Comparison of ENCODE assay signal across 14 cellular contexts in genomic region chr12:52260351-52261210, GRCh38. TPM values are rescaled to one million over a fixed set of nuclear protein-coding genes. Genes with fewer than 3 reads are reported as not detected.
DNase-seq lines count a peak whose midpoint lies in the region; ATAC-seq, FAIRE-seq and TF ChIP-seq lines count a peak whose summit lies in the region.
"Had no signal": no experiment of that assay in that cellular context is flagged by ENCODE, and none has a peak within 500 bp of the region (broad histone marks: within the 10 kb centered on the region; RNA-seq: fewer than 3 reads in every experiment).

No MANE protein-coding gene starts in this region.

- H3K4me3 ChIP-seq in A549 (no peak overlapping the region), HCT116 (replicated peaks in 1 of 2; ENCODE audit: low read depth in 1 of 2, low read length in 2 of 2) (no peak overlapping the region), RWPE2 (ENCODE audit: severe bottlenecking) (no peak overlapping the region), fibroblast of villous mesenchyme (ENCODE audit: low read depth, low read length) (no peak overlapping the region), right lobe of liver (no peak overlapping the region)
- H3K4me3 ChIP-seq: colonic mucosa, GM23338, left lung had no signal

- H3K9me3 ChIP-seq in A549 (no peaks in the 10 kb centered on the region), HCT116 (ENCODE audit: control insufficient read depth in 1 of 2, insufficient read depth in 1 of 2, low read depth in 1 of 2, low read length in 2 of 2) (no peaks in the 10 kb centered on the region), RWPE2 (ENCODE audit: severe bottlenecking) (no peaks in the 10 kb centered on the region), right lobe of liver (no peaks in the 10 kb centered on the region)
- H3K9me3 ChIP-seq: colonic mucosa, left lung had no signal

- TF ChIP-seq EP300 in A549 (IDR thresholded peaks at IDR 0.05), result no peak

- no peak overlapping the region for H2AFZ ChIP-seq in HCT116 (ENCODE audit: low read depth, low read length, poor library complexity, severe bottlenecking)
- H2AFZ ChIP-seq: GM23338 had no signal

- H3K27me3 ChIP-seq in HCT116 (ENCODE audit: insufficient read depth, low read length) (no peaks in the 10 kb centered on the region), RWPE2 (ENCODE audit: insufficient read depth, poor library complexity, severe bottlenecking) (no peaks in the 10 kb centered on the region), right lobe of liver (peaks cover 0 to 5% of the 10 kb centered on the region in 2 donors)

- H3K4me2 ChIP-seq in A549 (0 out of 3 replicates have a peak overlapping the region, but pooled peaks have one; percentile 1), HCT116 (ENCODE audit: low read length) (no peak overlapping the region)
- H3K4me2 ChIP-seq: GM23338 had no signal

- H3K4me1 ChIP-seq in A549, result peaks cover 44% of the 10 kb centered on the region
- peaks cover 17 to 25% of the 10 kb centered on the region in 2 experiments for H3K4me1 ChIP-seq in HCT116 (ENCODE audit: control insufficient read depth in 1 of 2, insufficient read depth in 2 of 2, low read length in 2 of 2)
- H3K4me1 ChIP-seq in RWPE2 (ENCODE audit: insufficient read depth, poor library complexity, severe bottlenecking), result no peaks in the 10 kb centered on the region
- H3K4me1 ChIP-seq in right lobe of liver, result no peaks in the 10 kb centered on the region

- RAD21 ChIA-PET in HCT116 (lab: Charles Lee; ENCODE audit: low non-redundant PET in 1 of 2, low total read pairs in 2 of 2, uncharacterized antibody in 2 of 2, unreplicated experiment in 2 of 2), result no interaction called here

- peaks cover 8% of the 10 kb centered on the region for H3K27me3 Mint-ChIP-seq in HFFc6 (ENCODE audit: insufficient read depth)

- no peaks in the 10 kb centered on the region for H3K79me2 ChIP-seq in HCT116 (ENCODE audit: insufficient read depth, low read length)

- H3K9me2 ChIP-seq in HCT116 (ENCODE audit: insufficient read depth), result no peaks in the 10 kb centered on the region

- TF ChIP-seq RAD21 in A549 (conservative IDR thresholded peaks at IDR 0.05 in 1 of 2, IDR thresholded peaks at IDR 0.05 in 1 of 2) (no peak), HCT116 (IDR thresholded peaks at IDR 0.05; ENCODE audit: low read depth) (no peak)

- POLR2A ChIA-PET in A549 (lab: Yijun Ruan, JAX), result interaction anchor here (1.8 to 18.5 kb wide), 2 partner anchors 10 to 19 kb away, joined by 6 to 383 read pairs; partner anchors contain the start of gene KRT86
- POLR2A ChIA-PET in HCT116 (lab: Charles Lee), result interaction anchor here (2.1 kb wide), 1 partner anchor 19 kb away, joined by 6 read pairs; no protein-coding TSS in a partner anchor

- H3K9me3 Mint-ChIP-seq in HFFc6, result no peaks in the 10 kb centered on the region

- peak overlapping the region; percentile 68 to 74 for H3K27ac ChIP-seq in A549
- H3K27ac ChIP-seq in HCT116 (ENCODE audit: low read depth, low read length), result no peak overlapping the region
- no peak overlapping the region for H3K27ac ChIP-seq in RWPE2 (ENCODE audit: poor library complexity, severe bottlenecking)
- H3K27ac ChIP-seq in right lobe of liver, result no peak overlapping the region
- H3K27ac ChIP-seq: colonic mucosa, left lung, WERI-Rb-1 had no signal

- no peak overlapping the region for H3K4me3 Mint-ChIP-seq in HFFc6
- H3K4me3 Mint-ChIP-seq: GM23338 had no signal

- CTCF ChIA-PET in A549 (lab: Yijun Ruan, JAX), result interaction anchor here (1.1 to 14.8 kb wide), 8 partner anchors 8 to 619 kb away, joined by 4 to 301 read pairs (median 10); partner anchors contain the start of gene KRT86
- CTCF ChIA-PET in HCT116 (lab: Charles Lee), result interaction anchor here (1.6 to 2.2 kb wide), 2 partner anchors 18 to 67 kb away, joined by 8 to 13 read pairs; no protein-coding TSS in a partner anchor

- WGBS in A549 (ENCODE audit: missing lambda C conversion rate), result 71% methylated on average over 9 of the region's 9 CpGs
- WGBS in right lobe of liver (ENCODE audit: insufficient coverage, low coverage, low lambda C conversion rate, missing lambda C conversion rate), result 50% methylated on average over 8 of the region's 9 CpGs

- DNase-seq in A549 (ENCODE audit: low read depth in 1 of 2, low spot score in 1 of 2) (no peak), HCT116 (ENCODE audit: low read depth, low spot score) (no peak), RWPE2 (ENCODE audit: low spot score) (peak; percentile 11), fibroblast of villous mesenchyme (ENCODE audit: low read depth) (peak; percentile 4), HFFc6 (no peak), activated T-cell treated with anti-CD3 and anti-CD28 coated beads for 4 hours (no peak), DMS153 (lab: John Stamatoyannopoulos, UW) (no peak), right lobe of liver (no peak)
- DNase-seq: colonic mucosa; left lung; stimulated activated CD4-positive, alpha-beta T cell treated with anti-CD3 and anti-CD28 coated beads, Interleukin-4, amount 100 ng/mL, for 24 hours; WERI-Rb-1 had no signal

- TF ChIP-seq POLR2A in A549 (IDR thresholded peaks at IDR 0.05; ENCODE audit: low read length) (no peak), HCT116 (IDR thresholded peaks at IDR 0.05; ENCODE audit: borderline replicate concordance, extremely low read depth, insufficient read depth, insufficient read length) (no peak), right lobe of liver (IDR thresholded peaks at IDR 0.05) (no peak)

- ATAC-seq in A549 (no peak), HCT116 (no peak), RWPE2 (ENCODE audit: low read depth) (no peak), right lobe of liver (no peak)
- ATAC-seq: GM23338, left lung had no signal

- H3K27ac Mint-ChIP-seq in HFFc6, result no peak overlapping the region
- H3K27ac Mint-ChIP-seq: GM23338 had no signal

- no peaks in the 10 kb centered on the region for H4K20me1 ChIP-seq in HCT116 (ENCODE audit: insufficient read depth)

- no TSS peak for BruUV-seq in HCT116 (replicated peaks; lab: Mats Ljungman, UMichigan)

- intact Hi-C loops in HCT116 (cut with micrococcal nuclease), result no loop called here
- intact Hi-C loops in right lobe of liver (cut with DNase I), result no loop called here

- TF ChIP-seq CTCF in A549 (IDR thresholded peaks at IDR 0.05) (no peak), HCT116 (IDR thresholded peaks at IDR 0.05 in 2 of 3, conservative IDR thresholded peaks at IDR 0.05 in 1 of 3; ENCODE audit: borderline replicate concordance in 1 of 3, insufficient read depth in 1 of 3, low read depth in 2 of 3, low read length in 2 of 3) (no peak), RWPE2 (IDR thresholded peaks at IDR 0.05; ENCODE audit: poor library complexity, severe bottlenecking) (no peak), fibroblast of villous mesenchyme (IDR thresholded peaks at IDR 0.05; ENCODE audit: insufficient read depth, low read depth, low read length) (no peak), HFFc6 (IDR thresholded peaks at IDR 0.05) (no peak), right lobe of liver (IDR thresholded peaks at IDR 0.05) (no peak)

- H3K36me3 Mint-ChIP-seq in HFFc6 (ENCODE audit: low read depth), result no peaks in the 10 kb centered on the region

- no peak overlapping the region for H3K9ac ChIP-seq in HCT116 (ENCODE audit: low read length)

- peaks cover 24% of the 10 kb centered on the region for H3K4me1 Mint-ChIP-seq in HFFc6 (ENCODE audit: low read depth)

- H3K36me3 ChIP-seq in HCT116 (ENCODE audit: control insufficient read depth in 1 of 2, insufficient read depth in 2 of 2, low read length in 2 of 2) (no peaks in the 10 kb centered on the region), RWPE2 (ENCODE audit: low read depth) (no peaks in the 10 kb centered on the region), right lobe of liver (no peaks in the 10 kb centered on the region)
- H3K36me3 ChIP-seq: colonic mucosa, left lung, WERI-Rb-1 had no signal

- no peak for FAIRE-seq in A549 (lab: Jason Lieb, UNC)

TF ChIP-seq in A549, 52 proteins besides CTCF, POLR2A, EP300 and RAD21 (continues in another document):
- TF ChIP-seq PHF8 (IDR thresholded peaks at IDR 0.05; ENCODE audit: borderline replicate concordance, low read depth), result no peak

TF ChIP-seq in HCT116, 20 proteins besides CTCF, POLR2A, EP300 and RAD21 (continues in another document):
- no peak for TF ChIP-seq EZH2phosphoT487 (IDR thresholded peaks at IDR 0.05; ENCODE audit: borderline replicate concordance)

RNA-seq across cellular contexts. Expression of gene KRT86, which starts 13.9 kb away (rescaled TPM):
- polyA plus RNA-seq in A549 (2011; rRNA removed) (23.5 and 43.0 TPM in 2 replicates), A549 (2017; fragmentation: RNase III; extraction: RNeasy Plus Mini Kit Qiagen cat#74134 plus additional on column Dnase treatment) (331 to 441 TPM (median 378 TPM) in 3 replicates)
- polyA plus RNA-seq in A549 (2012; cell fraction: cytosol; rRNA removed), result 10.6 and 13.1 TPM in 2 replicates
- polyA plus RNA-seq in A549 (2012; cell fraction: nucleus; rRNA removed), result 73.1 and 148 TPM in 2 replicates
- 4.4 and 5.3 TPM in 2 replicates for polyA minus RNA-seq in A549 (2011; rRNA and poly(A)+ RNA removed)
- total RNA-seq in HCT116 (2021; ENCODE audit: unreplicated experiment) (1.5 TPM), fibroblast of villous mesenchyme (under 0.01 TPM in 1 of 2 replicates, not detected in the other), right lobe of liver (not detected)
- 0.62 and 1.4 TPM in 2 replicates for polyA plus RNA-seq in HCT116 (2012)
- under 1 TPM in 5 of 6 experiments, not detected in 1; 0.15 to 0.26 (median 0.19) TPM for total RNA-seq in HFFc6 (2021; fragmentation: NEBNext Ultra II Directional; extraction: Animal tissue kit (Norgen Biotek cat#: 25700))
- total RNA-seq: glomerular endothelial cell, GM23338 had no signal

RNA-seq across cellular contexts. Expression of gene KRT7, which starts 27.5 kb away (rescaled TPM):
- polyA plus RNA-seq in A549 (2011; rRNA removed) (2,033 and 2,623 TPM in 2 replicates), A549 (2017; fragmentation: RNase III; extraction: RNeasy Plus Mini Kit Qiagen cat#74134 plus additional on column Dnase treatment) (3,055 to 3,652 TPM (median 3,189 TPM) in 3 replicates)
- polyA plus RNA-seq in A549 (2012; cell fraction: cytosol; rRNA removed), result 5,680 and 6,103 TPM in 2 replicates
- polyA plus RNA-seq in A549 (2012; cell fraction: nucleus; rRNA removed), result 6,979 and 9,418 TPM in 2 replicates
- 2,472 and 2,922 TPM in 2 replicates for polyA minus RNA-seq in A549 (2011; rRNA and poly(A)+ RNA removed)
- total RNA-seq in HCT116 (2021; ENCODE audit: unreplicated experiment) (72.6 TPM), fibroblast of villous mesenchyme (20.6 and 36.7 TPM in 2 replicates), right lobe of liver (10 to 100 TPM in 3 of 6 experiments, 1 to 10 TPM in 3; 3.4 to 19.2 (median 10.7) TPM)
- 96.4 and 207 TPM in 2 replicates for polyA plus RNA-seq in HCT116 (2012)
- total RNA-seq in HFFc6 (2021; fragmentation: NEBNext Ultra II Directional; extraction: Animal tissue kit (Norgen Biotek cat#: 25700)), result 100 to 1,000 TPM in 2 of 6 experiments, 10 to 100 TPM in 4; 62.7 to 379 (median 67.5) TPM

RNA-seq across cellular contexts. Expression of gene KRT81, which starts 30.8 kb away (rescaled TPM):
- polyA plus RNA-seq in A549 (2011; rRNA removed), result 1,799 and 1,935 TPM in 2 replicates
- 4,307 and 4,853 TPM in 2 replicates for polyA plus RNA-seq in A549 (2012; cell fraction: cytosol; rRNA removed)
- 4,173 and 4,472 TPM in 2 replicates for polyA plus RNA-seq in A549 (2012; cell fraction: nucleus; rRNA removed)
- 3,419 to 3,643 TPM (median 3,445 TPM) in 3 replicates for polyA plus RNA-seq in A549 (2017; fragmentation: RNase III; extraction: RNeasy Plus Mini Kit Qiagen cat#74134 plus additional on column Dnase treatment)
- polyA minus RNA-seq in A549 (2011; rRNA and poly(A)+ RNA removed), result 632 and 835 TPM in 2 replicates
- 0.84 TPM for total RNA-seq in HCT116 (2021; ENCODE audit: unreplicated experiment)
- 1.1 and 2.3 TPM in 2 replicates for polyA plus RNA-seq in HCT116 (2012)
- total RNA-seq in fibroblast of villous mesenchyme, result not detected in 2 replicates
- total RNA-seq in HFFc6 (2021; fragmentation: NEBNext Ultra II Directional; extraction: Animal tissue kit (Norgen Biotek cat#: 25700)), result under 1 TPM; 0.34 to 0.84 (median 0.70) TPM
- total RNA-seq in right lobe of liver, result under 1 TPM in 1 of 6 experiments, not detected in 5; 0.13 TPM
- total RNA-seq: glomerular endothelial cell, GM23338, left lung had no signal
- polyA plus RNA-seq: GM23338 had no signal

Comparison
In these comparisons a context has a peak if more than half of its experiments do, and no peak if none do; other contexts are left out.
1. DNase-seq: peak in RWPE2 (single experiment) and fibroblast of villous mesenchyme (single experiment); none in A549 (0 of 2), HCT116 (single experiment), HFFc6 (single experiment), activated T-cell treated with anti-CD3 and anti-CD28 coated beads for 4 hours (single experiment), DMS153 (single experiment) and right lobe of liver (0 of 3).
2. H3K27ac ChIP-seq: peak in A549 (2 of 2); none in HCT116 (single experiment), RWPE2 (single experiment) and right lobe of liver (0 of 3).